29 cellular contexts compared by ENCODE assay signal in the genomic region with DNA sequence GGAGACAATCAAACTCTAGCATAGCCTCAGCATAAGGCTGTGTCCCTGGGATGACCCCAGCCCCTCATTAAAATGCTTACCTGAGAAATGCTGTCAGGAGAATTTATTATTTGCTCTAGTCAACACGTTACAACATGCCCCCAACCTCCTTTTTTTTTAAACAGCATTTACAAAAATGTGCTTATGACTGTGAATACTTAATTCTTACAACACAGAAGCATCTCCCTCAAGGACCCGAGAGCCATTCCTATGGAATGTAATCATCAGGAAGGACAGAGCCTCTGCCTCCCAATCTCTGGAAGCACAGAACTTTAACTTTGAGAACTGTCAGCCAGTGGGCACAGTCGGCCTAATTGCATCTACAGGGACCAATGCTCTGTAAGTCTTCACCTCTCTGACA.
DNase-seq lines count a peak whose midpoint lies in the region; ATAC-seq and TF ChIP-seq lines count a peak whose summit lies in the region.
"Had no signal": no experiment of that assay in that cellular context is flagged by ENCODE, and none has a peak within 500 bp of the region (broad histone marks: within the 10 kb centered on the region; RNA-seq: fewer than 3 reads in every experiment).

No MANE protein-coding gene starts in this region.

- H3K9me3 ChIP-seq in cardiac muscle cell (ENCODE audit: low read depth) (no peaks in the 10 kb centered on the region), heart right ventricle (no peaks in the 10 kb centered on the region), endodermal cell (ENCODE audit: control insufficient read depth, low read length) (peaks cover 18% of the 10 kb centered on the region)
- H3K9me3 ChIP-seq in CD8-positive, alpha-beta T cell (ENCODE audit: low read length), result no peaks in the 10 kb centered on the region
- H3K9me3 ChIP-seq: BE2C, SJCRH30, thoracic aorta, vagina had no signal

- intact Hi-C loops in heart right ventricle (cut with DNase I), result loop anchor here in 1 of 10 donors (10.0 kb wide), 1 partner anchor 79 kb away; no protein-coding TSS in a partner anchor
- intact Hi-C loops in CD8-positive, alpha-beta T cell (cut with DNase I, micrococcal nuclease), result no loop called here

- H3K4me1 Mint-ChIP-seq in endodermal cell, result peaks cover 40% of the 10 kb centered on the region
- no peaks in the 10 kb centered on the region for H3K4me1 Mint-ChIP-seq in CD8-positive, alpha-beta T cell (ENCODE audit: low read depth)
- H3K4me1 Mint-ChIP-seq: activated B cell treated with CpG ODN at 0.5 μM for 24 hours; activated naive CD4-positive, alpha-beta T cell treated with anti-CD3 and anti-CD28 coated beads, Interleukin-2, amount 10 ng/mL, durations not matched to agents 7 days and 5 days; immature natural killer cell; naive thymus-derived CD4-positive, alpha-beta T cell had no signal

- peaks cover 13% of the 10 kb centered on the region for H3K4me1 ChIP-seq in cardiac muscle cell (ENCODE audit: low read depth)
- peaks cover 0 to 9% (median 0%) of the 10 kb centered on the region in 9 donors for H3K4me1 ChIP-seq in heart right ventricle
- peaks cover 2% of the 10 kb centered on the region for H3K4me1 ChIP-seq in endodermal cell (ENCODE audit: control insufficient read depth, insufficient read depth, low read length)
- no peaks in the 10 kb centered on the region for H3K4me1 ChIP-seq in CD8-positive, alpha-beta T cell (ENCODE audit: insufficient read depth, low read length)
- H3K4me1 ChIP-seq: BE2C, left lung, SJCRH30, vagina had no signal

- H3K4me3 ChIP-seq in cardiac muscle cell (no peak overlapping the region), heart right ventricle (no peak overlapping the region), endodermal cell (ENCODE audit: low read length) (no peak overlapping the region)
- no peak overlapping the region for H3K4me3 ChIP-seq in CD8-positive, alpha-beta T cell (ENCODE audit: low read depth, low read length)
- H3K4me3 ChIP-seq: left lung, SJCRH30, thoracic aorta, vagina had no signal

- TF ChIP-seq CTCF in cardiac muscle cell (IDR thresholded peaks at IDR 0.05; ENCODE audit: low read depth, low read length), result no peak
- no peak for TF ChIP-seq CTCF in heart right ventricle (IDR thresholded peaks at IDR 0.05)
- TF ChIP-seq CTCF in endodermal cell (conservative IDR thresholded peaks at IDR 0.05), result no peak
- no peak for TF ChIP-seq CTCF in CD8-positive, alpha-beta T cell (IDR thresholded peaks at IDR 0.05)

- CTCF ChIA-PET in CD8-positive, alpha-beta T cell (lab: Charles Lee), result no interaction called here

- peak overlapping the region; percentile 14 for H3K27ac Mint-ChIP-seq in endodermal cell
- H3K27ac Mint-ChIP-seq in CD8-positive, alpha-beta T cell, result no peak overlapping the region
- H3K27ac Mint-ChIP-seq: activated B cell treated with CpG ODN at 0.5 μM for 24 hours; activated naive CD4-positive, alpha-beta T cell treated with anti-CD3 and anti-CD28 coated beads, Interleukin-2, amount 10 ng/mL, durations not matched to agents 7 days and 5 days; dendritic cell treated with granulocyte-macrophage colony-stimulating factor and Interleukin-4, amounts not matched to agents 40 ng/mL and 50 ng/mL, for 4 days; immature natural killer cell; naive thymus-derived CD4-positive, alpha-beta T cell had no signal

- peaks cover 75% of the 10 kb centered on the region for H3K36me3 Mint-ChIP-seq in endodermal cell (ENCODE audit: low read depth)
- no peaks in the 10 kb centered on the region for H3K36me3 Mint-ChIP-seq in CD8-positive, alpha-beta T cell
- H3K36me3 Mint-ChIP-seq: activated naive CD4-positive, alpha-beta T cell treated with anti-CD3 and anti-CD28 coated beads, Interleukin-2, amount 10 ng/mL, durations not matched to agents 7 days and 5 days; immature natural killer cell; naive thymus-derived CD4-positive, alpha-beta T cell had no signal

- DNase-seq in cardiac muscle cell (ENCODE audit: low read depth in 1 of 2, low spot score in 1 of 2), result peak; percentile 15 to 59
- DNase-seq in heart right ventricle, result no peak
- DNase-seq in endodermal cell, result no peak
- DNase-seq in iris pigment epithelial cell (ENCODE audit: low read depth), result peak; percentile 34
- no peak for DNase-seq in CD8-positive, alpha-beta T cell
- DNase-seq in KG1 (lab: John Stamatoyannopoulos, UW), result no peak
- DNase-seq in Kasumi-1 (lab: John Stamatoyannopoulos, UW), result no peak
- DNase-seq: activated B cell treated with CpG ODN at 0.5 μM for 24 hours; activated CD4-positive, alpha-beta T cell treated with anti-CD3 and anti-CD28 coated beads, Interleukin-2, amount 50 U/mL, for 48 hours; activated naive CD4-positive, alpha-beta T cell treated with anti-CD3 and anti-CD28 coated beads, Interleukin-2, amount 10 ng/mL, durations not matched to agents 7 days and 5 days; BE2C; central memory CD4-positive, alpha-beta T cell; DMS153; GOT3; hippocampal formation; immature natural killer cell; left lung; midbrain; naive thymus-derived CD4-positive, alpha-beta T cell; NCI-H1105 treated with DMSO at 0.1 percent for 48 hours; NCI-H2029; NCI-H2227 treated with DMSO at 0.1 percent for 48 hours; SJCRH30; stimulated activated naive CD4-positive, alpha-beta T cell treated with Interleukin-2 at 50 U/mL for 16 hours had no signal

- no peak for ATAC-seq in heart right ventricle
- no peak for ATAC-seq in CD8-positive, alpha-beta T cell
- no peak for ATAC-seq in SK-N-SH treated with all-trans-retinoic acid at 6 μM for 48 hours
- ATAC-seq: left lung; naive thymus-derived CD4-positive, alpha-beta T cell had no signal

- no peak overlapping the region for H3K4me3 Mint-ChIP-seq in endodermal cell
- H3K4me3 Mint-ChIP-seq in CD8-positive, alpha-beta T cell, result no peak overlapping the region
- H3K4me3 Mint-ChIP-seq: activated B cell treated with CpG ODN at 0.5 μM for 24 hours; activated naive CD4-positive, alpha-beta T cell treated with anti-CD3 and anti-CD28 coated beads, Interleukin-2, amount 10 ng/mL, durations not matched to agents 7 days and 5 days; dendritic cell treated with granulocyte-macrophage colony-stimulating factor and Interleukin-4, amounts not matched to agents 40 ng/mL and 50 ng/mL, for 4 days; immature natural killer cell; naive thymus-derived CD4-positive, alpha-beta T cell had no signal

- H3K36me3 ChIP-seq in cardiac muscle cell (no peaks in the 10 kb centered on the region), heart right ventricle (peaks cover 0 to 42% (median 0%) of the 10 kb centered on the region in 9 donors), endodermal cell (ENCODE audit: control insufficient read depth, insufficient read depth, low read length) (peaks cover 42% of the 10 kb centered on the region)
- no peaks in the 10 kb centered on the region for H3K36me3 ChIP-seq in CD8-positive, alpha-beta T cell (ENCODE audit: insufficient read depth, low read length)
- H3K36me3 ChIP-seq: BE2C, left lung, thoracic aorta had no signal

- no peaks in the 10 kb centered on the region for H3K27me3 Mint-ChIP-seq in endodermal cell (ENCODE audit: insufficient read depth)
- peaks cover 10% of the 10 kb centered on the region for H3K27me3 Mint-ChIP-seq in CD8-positive, alpha-beta T cell (ENCODE audit: low read depth)
- H3K27me3 Mint-ChIP-seq: activated B cell treated with CpG ODN at 0.5 μM for 24 hours; activated naive CD4-positive, alpha-beta T cell treated with anti-CD3 and anti-CD28 coated beads, Interleukin-2, amount 10 ng/mL, durations not matched to agents 7 days and 5 days; dendritic cell treated with granulocyte-macrophage colony-stimulating factor and Interleukin-4, amounts not matched to agents 40 ng/mL and 50 ng/mL, for 4 days had no signal

- H3K27ac ChIP-seq in cardiac muscle cell (peak overlapping the region; percentile 69), heart right ventricle (no peak overlapping the region), endodermal cell (ENCODE audit: low read depth, low read length) (no peak overlapping the region)
- H3K27ac ChIP-seq in CD8-positive, alpha-beta T cell (ENCODE audit: low read depth, low read length), result no peak overlapping the region
- H3K27ac ChIP-seq: HL-60, left lung, SJCRH30, thoracic aorta, vagina had no signal

- H3K9me3 Mint-ChIP-seq in endodermal cell, result peaks cover 11% of the 10 kb centered on the region
- peaks cover 2% of the 10 kb centered on the region for H3K9me3 Mint-ChIP-seq in CD8-positive, alpha-beta T cell
- H3K9me3 Mint-ChIP-seq: activated B cell treated with CpG ODN at 0.5 μM for 24 hours; activated naive CD4-positive, alpha-beta T cell treated with anti-CD3 and anti-CD28 coated beads, Interleukin-2, amount 10 ng/mL, durations not matched to agents 7 days and 5 days had no signal

- no peak overlapping the region for H3K9ac ChIP-seq in endodermal cell (ENCODE audit: extremely low read depth, low read length, poor library complexity, severe bottlenecking)

- H3K27me3 ChIP-seq in cardiac muscle cell, result no peaks in the 10 kb centered on the region
- no peaks in the 10 kb centered on the region for H3K27me3 ChIP-seq in heart right ventricle
- no peaks in the 10 kb centered on the region for H3K27me3 ChIP-seq in endodermal cell (ENCODE audit: control insufficient read depth, insufficient read depth, low read length, poor library complexity, severe bottlenecking)
- H3K27me3 ChIP-seq in CD8-positive, alpha-beta T cell (ENCODE audit: insufficient read depth, low read length), result no peaks in the 10 kb centered on the region
- H3K27me3 ChIP-seq: BE2C, left lung, SJCRH30, vagina had no signal

- POLR2A ChIA-PET in CD8-positive, alpha-beta T cell (lab: Charles Lee), result no interaction called here

- WGBS in heart right ventricle, 2 donors, result 65 to 76% methylated on average over 3 of the region's 3 CpGs
- WGBS in endodermal cell (ENCODE audit: insufficient coverage in 1 of 2, insufficient read length in 1 of 2), 2 experiments, result 50 to 87% methylated on average over 1 to 3 of the region's 3 CpGs

TF ChIP-seq in SK-N-SH treated with all-trans-retinoic acid at 6 μM for 48 hours, 23 proteins besides CTCF, POLR2A, EP300 and RAD21 (continues in another document):
- no peak for TF ChIP-seq TOX (CRISPR knock-in tag; IDR thresholded peaks at IDR 0.05; ENCODE audit: borderline replicate concordance)

Comparison
In these comparisons a context has a peak if more than half of its experiments do, and no peak if none do; other contexts are left out.
1. DNase-seq: peak in cardiac muscle cell (2 of 2) and iris pigment epithelial cell (single experiment); none in heart right ventricle (0 of 2), endodermal cell (single experiment), CD8-positive, alpha-beta T cell (0 of 7), KG1 (single experiment) and Kasumi-1 (0 of 2).